40 cellular contexts compared by ENCODE assay signal in genomic region chr13:112215871-112216270, GRCh38.
"Had no signal": no experiment of that assay in that cellular context is flagged by ENCODE, and none has a peak within 500 bp of the region (broad histone marks: within the 10 kb centered on the region; RNA-seq: fewer than 3 reads in every experiment).

No MANE protein-coding gene starts in this region.

- H3K27me3 Mint-ChIP-seq: activated naive CD8-positive, alpha-beta T cell treated with anti-CD3 and anti-CD28 coated beads, Interleukin-2, amount 50 U/mL, for 24 hours; central memory CD8-positive, alpha-beta T cell had no signal

- FAIRE-seq: astrocyte, bronchial epithelial cell had no signal

- H3K4me1 Mint-ChIP-seq: activated naive CD4-positive, alpha-beta T cell treated with anti-CD3 and anti-CD28 coated beads, Interleukin-2, amount 10 ng/mL, durations not matched to agents 7 days and 5 days; activated naive CD4-positive, alpha-beta T cell treated with anti-CD3 and anti-CD28 coated beads, Interleukin-2, amount 50 U/mL, for 24 hours; activated naive CD8-positive, alpha-beta T cell treated with anti-CD3 and anti-CD28 coated beads for 36 hours; activated naive CD8-positive, alpha-beta T cell treated with anti-CD3 and anti-CD28 coated beads, Interleukin-2, amount 10 ng/mL, durations not matched to agents 7 days and 5 days; activated naive CD8-positive, alpha-beta T cell treated with anti-CD3 and anti-CD28 coated beads, Interleukin-2, amount 50 U/mL, for 24 hours; activated T-helper 17 cell treated with anti-CD3 and anti-CD28 coated beads, Interleukin-2, amount 50 U/mL, for 72 hours; central memory CD8-positive, alpha-beta T cell had no signal

- ATAC-seq: activated naive CD4-positive, alpha-beta T cell treated with anti-CD3 and anti-CD28 coated beads, Interleukin-2, amount 50 U/mL, for 72 hours; activated naive CD8-positive, alpha-beta T cell treated with anti-CD3 and anti-CD28 coated beads, Interleukin-2, amount 50 U/mL, for 24 hours; activated T-cell treated with anti-CD3 and anti-CD28 coated beads, Interleukin-2, amount 50 U/mL, for 4 hours; activated T-cell treated with anti-CD3 and anti-CD28 coated beads, Interleukin-2, amount 50 U/mL, for 72 hours; activated T-helper 17 cell treated with anti-CD3 and anti-CD28 coated beads, Interleukin-2, amount 50 U/mL, for 72 hours; body of pancreas had no signal

- H3K27ac Mint-ChIP-seq: activated naive CD4-positive, alpha-beta T cell treated with anti-CD3 and anti-CD28 coated beads for 36 hours; activated naive CD4-positive, alpha-beta T cell treated with anti-CD3 and anti-CD28 coated beads, Interleukin-2, amount 10 ng/mL, durations not matched to agents 7 days and 5 days; activated naive CD4-positive, alpha-beta T cell treated with anti-CD3 and anti-CD28 coated beads, Interleukin-2, amount 50 U/mL, for 24 hours; activated naive CD4-positive, alpha-beta T cell treated with anti-CD3 and anti-CD28 coated beads, Interleukin-2, amount 50 U/mL, for 72 hours; activated naive CD8-positive, alpha-beta T cell; activated naive CD8-positive, alpha-beta T cell treated with anti-CD3 and anti-CD28 coated beads for 36 hours; activated naive CD8-positive, alpha-beta T cell treated with anti-CD3 and anti-CD28 coated beads, Interleukin-2, amount 10 ng/mL, durations not matched to agents 7 days and 5 days; activated naive CD8-positive, alpha-beta T cell treated with anti-CD3 and anti-CD28 coated beads, Interleukin-2, amount 50 U/mL, for 24 hours; activated T-cell treated with anti-CD3 and anti-CD28 coated beads, Interleukin-2, amount 50 U/mL, for 24 hours; activated T-cell treated with anti-CD3 and anti-CD28 coated beads, Interleukin-2, amount 50 U/mL, for 72 hours; activated T-helper 1 cell treated with anti-CD3 and anti-CD28 coated beads, Interleukin-12 subunit alpha, Interleukin-12 subunit beta, Interleukin-2, Interleukin-4 antibody, amounts not matched to agents 30 ng/mL and 10 ng/mL and 1 ng/mL, durations not matched to agents 14 hours and 24 hours and 36 hours; activated T-helper 17 cell treated with anti-CD3 and anti-CD28 coated beads, Interleukin-2, amount 50 U/mL, for 72 hours; activated T-helper 2 cell treated with anti-CD3 and anti-CD28 coated beads, Interferon-gamma antibody, Interleukin-2, Interleukin-4, amounts not matched to agents 10 μg/mL and 5 μg/mL and 100 μg/mL, durations not matched to agents 14 hours and 24 hours and 36 hours had no signal

- H3K9me3 ChIP-seq: adrenal gland, ascending aorta, body of pancreas, breast epithelium had no signal

- H3K27ac ChIP-seq: adrenal gland, ascending aorta, body of pancreas, brain microvascular endothelial cell, breast epithelium, cardiac muscle cell had no signal

- H3K9me3 Mint-ChIP-seq: activated naive CD4-positive, alpha-beta T cell treated with anti-CD3 and anti-CD28 coated beads for 36 hours; activated naive CD4-positive, alpha-beta T cell treated with anti-CD3 and anti-CD28 coated beads, Interleukin-2, amount 50 U/mL, for 24 hours; activated naive CD4-positive, alpha-beta T cell treated with anti-CD3 and anti-CD28 coated beads, Interleukin-2, amount 50 U/mL, for 72 hours; activated naive CD8-positive, alpha-beta T cell treated with anti-CD3 and anti-CD28 coated beads for 36 hours; activated naive CD8-positive, alpha-beta T cell treated with anti-CD3 and anti-CD28 coated beads, Interleukin-2, amount 10 ng/mL, durations not matched to agents 7 days and 5 days; activated naive CD8-positive, alpha-beta T cell treated with anti-CD3 and anti-CD28 coated beads, Interleukin-2, amount 50 U/mL, for 24 hours; activated T-cell treated with anti-CD3 and anti-CD28 coated beads, Interleukin-2, amount 50 U/mL, for 24 hours; activated T-cell treated with anti-CD3 and anti-CD28 coated beads, Interleukin-2, amount 50 U/mL, for 4 hours; activated T-helper 1 cell treated with anti-CD3 and anti-CD28 coated beads, Interleukin-12 subunit alpha, Interleukin-12 subunit beta, Interleukin-2, Interleukin-4 antibody, amounts not matched to agents 30 ng/mL and 10 ng/mL and 1 ng/mL, durations not matched to agents 14 hours and 24 hours and 36 hours; activated T-helper 17 cell treated with anti-CD3 and anti-CD28 coated beads, Interleukin-2, amount 50 U/mL, for 72 hours; activated T-helper 2 cell treated with anti-CD3 and anti-CD28 coated beads, Interferon-gamma antibody, Interleukin-2, Interleukin-4, amounts not matched to agents 10 μg/mL and 5 μg/mL and 100 μg/mL, durations not matched to agents 14 hours and 24 hours and 36 hours; central memory CD8-positive, alpha-beta T cell had no signal

- H3K27me3 ChIP-seq: ascending aorta, body of pancreas, brain microvascular endothelial cell had no signal

- H3K36me3 ChIP-seq: adrenal gland, ascending aorta, brain microvascular endothelial cell, breast epithelium, cardiac muscle cell had no signal

- DNase-seq: activated effector memory CD4-positive, alpha-beta T cell treated with anti-CD3 and anti-CD28 coated beads, Interleukin-2, amount 50 U/mL, for 16 hours; activated effector memory CD4-positive, alpha-beta T cell treated with Interleukin-2 at 50 U/mL for 16 hours; activated gamma-delta T cell; activated gamma-delta T cell treated with Interleukin-2 at 50 U/mL for 16 hours; activated naive CD4-positive, alpha-beta T cell; activated naive CD4-positive, alpha-beta T cell treated with anti-CD3 and anti-CD28 coated beads for 36 hours; activated naive CD4-positive, alpha-beta T cell treated with anti-CD3 and anti-CD28 coated beads, Interleukin-2, amount 10 ng/mL, durations not matched to agents 7 days and 5 days; activated naive CD4-positive, alpha-beta T cell treated with anti-CD3 and anti-CD28 coated beads, Interleukin-2, amount 50 U/mL, for 16 hours; activated naive CD4-positive, alpha-beta T cell treated with Interleukin-2 at 50 U/mL for 16 hours; activated naive CD8-positive, alpha-beta T cell treated with anti-CD3 and anti-CD28 coated beads for 36 hours; activated naive CD8-positive, alpha-beta T cell treated with anti-CD3 and anti-CD28 coated beads, Interleukin-2, amount 10 ng/mL, durations not matched to agents 7 days and 5 days; activated naive CD8-positive, alpha-beta T cell treated with anti-CD3 and anti-CD28 coated beads, Interleukin-2, amount 50 U/mL, for 24 hours; activated T-cell treated with anti-CD3 and anti-CD28 coated beads, Interleukin-2, amount 50 U/mL, for 1 hour; activated T-cell treated with anti-CD3 and anti-CD28 coated beads, Interleukin-2, amount 50 U/mL, for 24 hours; activated T-cell treated with anti-CD3 and anti-CD28 coated beads, Interleukin-2, amount 50 U/mL, for 4 hours; activated T-cell treated with anti-CD3 and anti-CD28 coated beads, Interleukin-2, amount 50 U/mL, for 48 hours; activated T-cell treated with anti-CD3 and anti-CD28 coated beads, Interleukin-2, amount 50 U/mL, for 72 hours; amniotic stem cell; amygdala; anterior cingulate cortex; aorta; body of pancreas; brain microvascular endothelial cell; caudate nucleus; central memory CD4-positive, alpha-beta T cell; cerebellar nuclear complex had no signal

- H3K4me1 ChIP-seq: adrenal gland, ascending aorta, breast epithelium had no signal

- H3K4me3 ChIP-seq: adrenal gland, ascending aorta, body of pancreas, breast epithelium, cardiac muscle cell had no signal

- H3K4me3 Mint-ChIP-seq: activated naive CD4-positive, alpha-beta T cell treated with anti-CD3 and anti-CD28 coated beads for 36 hours; activated naive CD4-positive, alpha-beta T cell treated with anti-CD3 and anti-CD28 coated beads, Interleukin-2, amount 10 ng/mL, durations not matched to agents 7 days and 5 days; activated naive CD4-positive, alpha-beta T cell treated with anti-CD3 and anti-CD28 coated beads, Interleukin-2, amount 50 U/mL, for 24 hours; activated naive CD8-positive, alpha-beta T cell; activated naive CD8-positive, alpha-beta T cell treated with anti-CD3 and anti-CD28 coated beads for 36 hours; activated naive CD8-positive, alpha-beta T cell treated with anti-CD3 and anti-CD28 coated beads, Interleukin-2, amount 10 ng/mL, durations not matched to agents 7 days and 5 days; activated naive CD8-positive, alpha-beta T cell treated with anti-CD3 and anti-CD28 coated beads, Interleukin-2, amount 50 U/mL, for 24 hours; activated T-cell treated with anti-CD3 and anti-CD28 coated beads, Interleukin-2, amount 50 U/mL, for 24 hours; activated T-cell treated with anti-CD3 and anti-CD28 coated beads, Interleukin-2, amount 50 U/mL, for 4 hours; activated T-cell treated with anti-CD3 and anti-CD28 coated beads, Interleukin-2, amount 50 U/mL, for 72 hours; activated T-helper 1 cell treated with anti-CD3 and anti-CD28 coated beads, Interleukin-12 subunit alpha, Interleukin-12 subunit beta, Interleukin-2, Interleukin-4 antibody, amounts not matched to agents 30 ng/mL and 10 ng/mL and 1 ng/mL, durations not matched to agents 14 hours and 24 hours and 36 hours; activated T-helper 17 cell treated with anti-CD3 and anti-CD28 coated beads, Interleukin-2, amount 50 U/mL, for 72 hours; brain; central memory CD8-positive, alpha-beta T cell had no signal

- H3K36me3 Mint-ChIP-seq: activated naive CD4-positive, alpha-beta T cell treated with anti-CD3 and anti-CD28 coated beads, Interleukin-2, amount 10 ng/mL, durations not matched to agents 7 days and 5 days; activated naive CD4-positive, alpha-beta T cell treated with anti-CD3 and anti-CD28 coated beads, Interleukin-2, amount 50 U/mL, for 24 hours; activated naive CD4-positive, alpha-beta T cell treated with anti-CD3 and anti-CD28 coated beads, Interleukin-2, amount 50 U/mL, for 72 hours; activated naive CD8-positive, alpha-beta T cell; activated naive CD8-positive, alpha-beta T cell treated with anti-CD3 and anti-CD28 coated beads for 36 hours; activated naive CD8-positive, alpha-beta T cell treated with anti-CD3 and anti-CD28 coated beads, Interleukin-2, amount 10 ng/mL, durations not matched to agents 7 days and 5 days; brain had no signal
